In the genomic region with DNA sequence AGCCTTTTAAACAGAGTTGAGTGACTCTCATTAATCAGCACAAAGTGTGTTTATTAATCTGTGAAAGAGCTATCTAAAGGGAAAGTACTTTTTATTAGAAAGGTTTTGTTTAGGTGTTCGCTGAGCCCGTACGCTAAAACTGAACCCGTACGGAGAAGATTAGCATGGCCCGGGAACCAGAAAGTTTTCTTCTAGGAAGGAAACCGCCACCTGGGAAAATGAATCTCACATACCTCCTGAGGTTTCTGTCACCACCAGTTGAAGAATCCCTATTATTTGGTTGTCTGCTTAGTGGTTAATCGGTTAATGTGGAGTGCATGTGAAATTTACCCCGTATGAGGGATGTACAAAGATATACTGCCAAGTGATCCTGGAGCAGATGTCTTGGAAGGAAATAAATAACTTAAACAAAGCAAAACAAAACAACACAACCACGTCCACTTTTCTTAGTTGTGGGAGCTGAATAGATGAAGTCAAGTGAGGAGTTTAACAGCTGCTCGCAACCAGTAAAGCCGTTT, we compare ENCODE assay signal across 25 cellular contexts. TPM values are rescaled to one million over a fixed set of nuclear protein-coding genes. Genes with fewer than 3 reads are reported as not detected.
A peak's percentile ranks its signal among the peaks of the same experiment; 100 is the strongest.
DNase-seq lines count a peak whose midpoint lies in the region; ATAC-seq, FAIRE-seq and TF ChIP-seq lines count a peak whose summit lies in the region.
"Had no signal": no experiment of that assay in that cellular context is flagged by ENCODE, and none has a peak within 500 bp of the region (broad histone marks: within the 10 kb centered on the region; RNA-seq: fewer than 3 reads in every experiment).

No MANE protein-coding gene starts in this region.

- H2AFZ ChIP-seq in endothelial cell of umbilical vein (ENCODE audit: low read depth, low read length), result no peak overlapping the region
- H2AFZ ChIP-seq in parathyroid adenoma, result no peak overlapping the region

- H3K79me2 ChIP-seq in endothelial cell of umbilical vein (ENCODE audit: control insufficient read depth, insufficient read depth, low read length) (no peaks in the 10 kb centered on the region), parathyroid adenoma (peaks cover 12% of the 10 kb centered on the region)

- peaks cover 48 to 57% of the 10 kb centered on the region in 2 experiments for H3K27me3 ChIP-seq in endothelial cell of umbilical vein (ENCODE audit: control insufficient read depth in 2 of 2, insufficient read depth in 2 of 2, low read length in 2 of 2)
- no peaks in the 10 kb centered on the region for H3K27me3 ChIP-seq in parathyroid adenoma (ENCODE audit: control insufficient read depth, insufficient read depth, low read length)
- peaks cover 55% of the 10 kb centered on the region for H3K27me3 ChIP-seq in thymus (ENCODE audit: control insufficient read depth, insufficient read depth)
- H3K27me3 ChIP-seq in gastroesophageal sphincter, result peaks cover 100% of the 10 kb centered on the region
- H3K27me3 ChIP-seq: SJCRH30 had no signal

- H3K27ac Mint-ChIP-seq in IgD-negative memory B cell, result peak overlapping the region in 2 of 3 donors; percentile 16 to 43
- no peak overlapping the region for H3K27ac Mint-ChIP-seq in activated naive CD8-positive, alpha-beta T cell treated with anti-CD3 and anti-CD28 coated beads, Interleukin-2, amount 50 U/mL, for 24 hours
- H3K27ac Mint-ChIP-seq: CD4-positive, CD25-positive, alpha-beta regulatory T cell had no signal

- H3K27me3 Mint-ChIP-seq in IgD-negative memory B cell, result peaks cover 52% of the 10 kb centered on the region
- H3K27me3 Mint-ChIP-seq in activated naive CD8-positive, alpha-beta T cell treated with anti-CD3 and anti-CD28 coated beads, Interleukin-2, amount 50 U/mL, for 24 hours, result peaks cover 70% of the 10 kb centered on the region

- dilution Hi-C loops in endothelial cell of umbilical vein (cut with MboI; ENCODE audit: extremely low pct_ligation_motif_present, low sequenced_read_pairs), result no loop called here

- no peaks in the 10 kb centered on the region for H3K9me1 ChIP-seq in endothelial cell of umbilical vein (replicated peaks; ENCODE audit: control insufficient read depth, extremely low read depth, insufficient read depth, low read length)

- no peak for ATAC-seq in gastroesophageal sphincter
- ATAC-seq in activated naive CD8-positive, alpha-beta T cell treated with anti-CD3 and anti-CD28 coated beads, Interleukin-2, amount 50 U/mL, for 24 hours, result no peak
- ATAC-seq in HG03196 (IDR thresholded peaks at IDR 0.05; ENCODE audit: unreplicated experiment), result no peak

- FAIRE-seq in endothelial cell of umbilical vein (lab: Jason Lieb, UNC), result no peak
- FAIRE-seq: D721Med, GM18507, H54 had no signal

- H3K9me3 ChIP-seq in endothelial cell of umbilical vein (replicated peaks; ENCODE audit: control insufficient read depth, insufficient read depth, low read length) (no peaks in the 10 kb centered on the region), parathyroid adenoma (ENCODE audit: control insufficient read depth, low read length) (no peaks in the 10 kb centered on the region), thymus (ENCODE audit: control insufficient read depth) (peaks cover 1% of the 10 kb centered on the region), gastroesophageal sphincter (no peaks in the 10 kb centered on the region)
- H3K9me3 ChIP-seq: SJCRH30 had no signal

- H3K9me3 Mint-ChIP-seq in IgD-negative memory B cell, result peaks cover 2 to 14% (median 6%) of the 10 kb centered on the region in 3 donors
- H3K9me3 Mint-ChIP-seq in activated naive CD8-positive, alpha-beta T cell treated with anti-CD3 and anti-CD28 coated beads, Interleukin-2, amount 50 U/mL, for 24 hours, result peaks cover 4% of the 10 kb centered on the region

- H4K20me1 ChIP-seq in endothelial cell of umbilical vein (replicated peaks; ENCODE audit: control insufficient read depth, extremely low read depth, insufficient read depth, low read length), result no peaks in the 10 kb centered on the region
- H4K20me1 ChIP-seq: BLaER1 had no signal

- no TSS peak for BruUV-seq in endothelial cell of umbilical vein (replicated peaks; lab: Mats Ljungman, UMichigan)

- WGBS in thymus, result 19% methylated on average over 12 of the region's 12 CpGs
- WGBS in gastroesophageal sphincter (ENCODE audit: low coverage in 1 of 2), 2 donors, result 10 to 13% methylated on average over 12 of the region's 12 CpGs

- no peaks in the 10 kb centered on the region for H3K36me3 Mint-ChIP-seq in IgD-negative memory B cell
- peaks cover 2% of the 10 kb centered on the region for H3K36me3 Mint-ChIP-seq in activated naive CD8-positive, alpha-beta T cell treated with anti-CD3 and anti-CD28 coated beads, Interleukin-2, amount 50 U/mL, for 24 hours (ENCODE audit: low read depth)
- H3K36me3 Mint-ChIP-seq: CD4-positive, CD25-positive, alpha-beta regulatory T cell had no signal

- peak overlapping the region in 1 of 4 donors; percentile 33 for H3K4me3 Mint-ChIP-seq in IgD-negative memory B cell
- no peak overlapping the region for H3K4me3 Mint-ChIP-seq in activated naive CD8-positive, alpha-beta T cell treated with anti-CD3 and anti-CD28 coated beads, Interleukin-2, amount 50 U/mL, for 24 hours
- H3K4me3 Mint-ChIP-seq: CD4-positive, CD25-positive, alpha-beta regulatory T cell had no signal

- TF ChIP-seq POLR2A in endothelial cell of umbilical vein (IDR thresholded peaks at IDR 0.05; ENCODE audit: low read depth, low read length) (no peak), gastroesophageal sphincter (IDR thresholded peaks at IDR 0.05) (no peak)

- H3K27ac ChIP-seq in endothelial cell of umbilical vein (ENCODE audit: insufficient read depth, low read depth, low read length) (no peak overlapping the region), parathyroid adenoma (peak overlapping the region; percentile 96), thymus (ENCODE audit: low read depth) (peak overlapping the region; percentile 5), gastroesophageal sphincter (no peak overlapping the region)
- H3K27ac ChIP-seq: BLaER1, SJCRH30 had no signal

- TF ChIP-seq CTCF in endothelial cell of umbilical vein (IDR thresholded peaks at IDR 0.05; ENCODE audit: extremely low read depth in 1 of 2, insufficient read depth in 1 of 2, low read depth in 1 of 2, low read length in 2 of 2), result no peak
- TF ChIP-seq CTCF in parathyroid adenoma (IDR thresholded peaks at IDR 0.05), result no peak
- no peak for TF ChIP-seq CTCF in gastroesophageal sphincter (IDR thresholded peaks at IDR 0.05)

- intact Hi-C loops in endothelial cell of umbilical vein (cut with micrococcal nuclease), result no loop called here

- H3K9ac ChIP-seq in endothelial cell of umbilical vein (replicated peaks; ENCODE audit: extremely low read depth, insufficient read depth, low read length) (no peak overlapping the region), parathyroid adenoma (peak overlapping the region; percentile 49)
- H3K9ac ChIP-seq: BLaER1 had no signal

- H3K4me1 ChIP-seq in endothelial cell of umbilical vein (ENCODE audit: control insufficient read depth, extremely low read depth, insufficient read depth, low read length) (no peaks in the 10 kb centered on the region), parathyroid adenoma (no peaks in the 10 kb centered on the region), thymus (ENCODE audit: control insufficient read depth, insufficient read depth, low read length) (no peaks in the 10 kb centered on the region), gastroesophageal sphincter (peaks cover 0 to 43% (median 22%) of the 10 kb centered on the region in 3 donors)

- TF ChIP-seq EP300 in gastroesophageal sphincter (IDR thresholded peaks at IDR 0.05), result no peak

- H3K4me1 Mint-ChIP-seq in IgD-negative memory B cell, result peaks cover 9 to 14% (median 9%) of the 10 kb centered on the region in 3 donors
- peaks cover 27% of the 10 kb centered on the region for H3K4me1 Mint-ChIP-seq in activated naive CD8-positive, alpha-beta T cell treated with anti-CD3 and anti-CD28 coated beads, Interleukin-2, amount 50 U/mL, for 24 hours

- POLR2A ChIA-PET in endothelial cell of umbilical vein (lab: Charles Lee), result no interaction called here

- H3K36me3 ChIP-seq in endothelial cell of umbilical vein (ENCODE audit: control insufficient read depth in 2 of 2, extremely low read depth in 1 of 2, insufficient read depth in 2 of 2, low read length in 2 of 2) (no peaks in the 10 kb centered on the region), parathyroid adenoma (ENCODE audit: control insufficient read depth, insufficient read depth, low read length) (no peaks in the 10 kb centered on the region), thymus (ENCODE audit: control insufficient read depth, insufficient read depth) (no peaks in the 10 kb centered on the region), gastroesophageal sphincter (no peaks in the 10 kb centered on the region)
- H3K36me3 ChIP-seq: BLaER1 had no signal

- CTCF ChIA-PET in endothelial cell of umbilical vein (lab: Charles Lee), result interaction anchor here (1.6 kb wide), 1 partner anchor 44 kb away, joined by 4 read pairs; no protein-coding TSS in a partner anchor

- DNase-seq in endothelial cell of umbilical vein (ENCODE audit: low read depth, low spot score), result no peak
- no peak for DNase-seq in activated naive CD8-positive, alpha-beta T cell treated with anti-CD3 and anti-CD28 coated beads, Interleukin-2, amount 50 U/mL, for 24 hours
- DNase-seq: CD4-positive, CD25-positive, alpha-beta regulatory T cell; KBM-7; MV-4-11; NCI-H1105; NCI-H1436 treated with DMSO at 0.1 percent for 48 hours; NCI-H1930; NCI-H446; NCI-H524 treated with DMSO at 0.1 percent for 48 hours; NCI-H774 had no signal

- H3K4me3 ChIP-seq in endothelial cell of umbilical vein (replicated peaks in 1 of 3; ENCODE audit: insufficient read depth in 1 of 3, low read depth in 1 of 3, low read length in 3 of 3) (no peak overlapping the region), parathyroid adenoma (ENCODE audit: low read depth, low read length) (peak overlapping the region; percentile 67), thymus (ENCODE audit: low read length) (no peak overlapping the region), gastroesophageal sphincter (no peak overlapping the region)
- H3K4me3 ChIP-seq: BLaER1, SJCRH30 had no signal

- H3K4me2 ChIP-seq in endothelial cell of umbilical vein (ENCODE audit: insufficient read depth, low read length) (no peak overlapping the region), parathyroid adenoma (ENCODE audit: low read length) (peak overlapping the region; percentile 67)
- H3K4me2 ChIP-seq: BLaER1 had no signal

TF ChIP-seq in endothelial cell of umbilical vein, 7 proteins besides CTCF, POLR2A, EP300 and RAD21 (continues in another document):
- peak; percentile 36 for TF ChIP-seq EZH2 (IDR thresholded peaks at IDR 0.05; ENCODE audit: borderline replicate concordance, low read depth, low read length, severe bottlenecking)

RNA-seq across cellular contexts. Expression of gene DMRT2, which starts 3.8 kb away (rescaled TPM):
- not detected for polyA plus RNA-seq in IgD-negative memory B cell
- total RNA-seq in endothelial cell of umbilical vein, result not detected in 2 replicates
- not detected in 2 replicates for polyA plus RNA-seq in endothelial cell of umbilical vein
- polyA plus RNA-seq in endothelial cell of umbilical vein (2011; cell fraction: cytosol; rRNA removed), result not detected in 2 replicates
- polyA plus RNA-seq in endothelial cell of umbilical vein (2011; cell fraction: nucleus; rRNA removed), result not detected in 2 replicates
- not detected in 2 replicates for polyA plus RNA-seq in endothelial cell of umbilical vein (2012)
- not detected in 2 replicates for polyA minus RNA-seq in endothelial cell of umbilical vein
- polyA minus RNA-seq in endothelial cell of umbilical vein (2011; cell fraction: cytosol; rRNA and poly(A)+ RNA removed), result not detected
- not detected in 2 replicates for polyA minus RNA-seq in endothelial cell of umbilical vein (2011; cell fraction: nucleus; rRNA and poly(A)+ RNA removed)
- polyA plus RNA-seq in thymus, result 35.2 TPM
- 1 to 10 TPM in 1 of 4 donors, under 1 TPM in 2, not detected in 1; 0.58 to 1.6 (median 0.62) TPM for total RNA-seq in gastroesophageal sphincter
- total RNA-seq: A172; CD4-positive, CD25-positive, alpha-beta regulatory T cell; HT1080; LHCN-M2; MCF 10A had no signal
- polyA plus RNA-seq: CD4-positive, CD25-positive, alpha-beta regulatory T cell had no signal

Comparison
In these comparisons a context has a peak if more than half of its experiments do, and no peak if none do; other contexts are left out.
1. H3K27ac ChIP-seq: peak in parathyroid adenoma (single experiment) and thymus (single experiment); none in endothelial cell of umbilical vein (single experiment) and gastroesophageal sphincter (0 of 4).
2. RNA of gene DMRT2, which starts 3.8 kb away (polyA plus RNA-seq): 35.2 TPM in thymus (single experiment); not detected in IgD-negative memory B cell (single experiment) and not detected in endothelial cell of umbilical vein; every median in the first group is over 10 times any median in the second.